28 cellular contexts compared by ENCODE assay signal in genomic region chr4:78756721-78757120, GRCh38.
"Had no signal": no experiment of that assay in that cellular context is flagged by ENCODE, and none has a peak within 500 bp of the region (broad histone marks: within the 10 kb centered on the region; RNA-seq: fewer than 3 reads in every experiment).

No MANE protein-coding gene starts in this region.

- H3K27ac ChIP-seq: esophagus squamous epithelium, heart right ventricle, left lung, neural progenitor cell, prostate gland, right atrium auricular region, suprapubic skin, vagina had no signal

- H3K9me3 Mint-ChIP-seq: mesothelial cell of epicardium; nephron; neural progenitor cell; stimulated activated naive CD8-positive, alpha-beta T cell treated with anti-CD3 and anti-CD28 coated beads, Interleukin-15, amount 100 ng/mL, for 72 hours had no signal

- H3K27ac Mint-ChIP-seq: mesothelial cell of epicardium; naive thymus-derived CD4-positive, alpha-beta T cell; nephron; neural progenitor cell; stimulated activated naive CD8-positive, alpha-beta T cell treated with anti-CD3 and anti-CD28 coated beads, Interleukin-15, amount 100 ng/mL, for 72 hours had no signal

- H3K27me3 ChIP-seq: esophagus squamous epithelium, heart right ventricle, left lung, neural progenitor cell, right atrium auricular region, suprapubic skin, vagina had no signal

- H3K36me3 ChIP-seq: esophagus squamous epithelium, heart right ventricle, left lung, neural progenitor cell, prostate gland, right atrium auricular region, suprapubic skin, vagina had no signal

- H3K4me1 ChIP-seq: esophagus squamous epithelium, heart right ventricle, left lung, neural progenitor cell, prostate gland, right atrium auricular region, suprapubic skin, vagina had no signal

- H3K4me3 ChIP-seq: esophagus squamous epithelium, heart right ventricle, left lung, mucosa of descending colon, neural progenitor cell, prostate gland, right atrium auricular region, smooth muscle cell, suprapubic skin, vagina had no signal

- H3K36me3 Mint-ChIP-seq: mesothelial cell of epicardium, neural progenitor cell had no signal

- H2AFZ ChIP-seq: neural progenitor cell had no signal

- H3K9ac ChIP-seq: neural progenitor cell had no signal

- H3K4me3 Mint-ChIP-seq: mesothelial cell of epicardium; naive thymus-derived CD4-positive, alpha-beta T cell; nephron; neural progenitor cell; stimulated activated naive CD8-positive, alpha-beta T cell treated with anti-CD3 and anti-CD28 coated beads, Interleukin-15, amount 100 ng/mL, for 72 hours had no signal

- ATAC-seq: heart right ventricle; left cardiac atrium; left lung; mucosa of descending colon; naive thymus-derived CD4-positive, alpha-beta T cell; sciatic nerve; stimulated activated naive CD8-positive, alpha-beta T cell treated with anti-CD3 and anti-CD28 coated beads, Interleukin-15, amount 100 ng/mL, for 72 hours had no signal

- H3K9me3 ChIP-seq: esophagus squamous epithelium, heart right ventricle, left lung, mucosa of descending colon, prostate gland, right atrium auricular region, suprapubic skin, vagina had no signal

- H3K27me3 Mint-ChIP-seq: stimulated activated naive CD8-positive, alpha-beta T cell treated with anti-CD3 and anti-CD28 coated beads, Interleukin-15, amount 100 ng/mL, for 72 hours had no signal

- H3K4me2 ChIP-seq: neural progenitor cell, smooth muscle cell had no signal

- H3K4me1 Mint-ChIP-seq: mesothelial cell of epicardium; nephron; neural progenitor cell; stimulated activated naive CD8-positive, alpha-beta T cell treated with anti-CD3 and anti-CD28 coated beads, Interleukin-15, amount 100 ng/mL, for 72 hours had no signal

- DNase-seq: dermis blood vessel endothelial cell; effector memory CD4-positive, alpha-beta T cell; esophagus squamous epithelium; foreskin melanocyte; glutamatergic neuron; heart right ventricle; hippocampal formation; left cardiac atrium; left lung; mesenchymal stem cell; mucosa of descending colon; naive thymus-derived CD4-positive, alpha-beta T cell; stimulated activated CD4-positive, alpha-beta T cell treated with anti-CD3 and anti-CD28 coated beads, Interleukin-12 subunit alpha, Interleukin-12 subunit beta, amount 100 ng/mL, for 4 hours; stimulated activated CD4-positive, alpha-beta T cell treated with anti-CD3 and anti-CD28 coated beads, Interleukin-1b, Interleukin-23, amount 100 ng/mL, for 48 hours; stimulated activated CD4-positive, alpha-beta T cell treated with anti-CD3 and anti-CD28 coated beads, Interleukin-4, amount 100 ng/mL, for 1 hour; stimulated activated CD8-positive, alpha-beta memory T cell treated with anti-CD3 and anti-CD28 coated beads, Interleukin-4, amount 100 ng/mL, for 48 hours; stimulated activated naive CD4-positive, alpha-beta T cell; stimulated activated naive CD8-positive, alpha-beta T cell treated with anti-CD3 and anti-CD28 coated beads, Interleukin-15, amount 100 ng/mL, for 72 hours; trophoblast cell had no signal
